Comparison of ENCODE assay signal across 8 cellular contexts in genomic region chr2:10449481-10449831, GRCh38. TPM values are rescaled to one million over a fixed set of nuclear protein-coding genes. Genes with fewer than 3 reads are reported as not detected.
A peak's percentile ranks its signal among the peaks of the same experiment; 100 is the strongest.
DNase-seq lines count a peak whose midpoint lies in the region; ATAC-seq and TF ChIP-seq lines count a peak whose summit lies in the region.

No MANE protein-coding gene starts in this region.

- H3K36me3 Mint-ChIP-seq in activated naive CD4-positive, alpha-beta T cell treated with anti-CD3 and anti-CD28 coated beads for 36 hours (ENCODE audit: low read depth), result peaks cover 24% of the 10 kb centered on the region
- H3K36me3 Mint-ChIP-seq in activated naive CD8-positive, alpha-beta T cell treated with anti-CD3 and anti-CD28 coated beads for 36 hours, result peaks cover 27% of the 10 kb centered on the region

- no peak for DNase-seq in activated naive CD4-positive, alpha-beta T cell treated with anti-CD3 and anti-CD28 coated beads for 36 hours
- DNase-seq in activated naive CD4-positive, alpha-beta T cell treated with anti-CD3 and anti-CD28 coated beads, Interleukin-2, amount 50 U/mL, for 16 hours, result no peak
- DNase-seq in activated naive CD8-positive, alpha-beta T cell treated with anti-CD3 and anti-CD28 coated beads for 36 hours, result no peak
- DNase-seq in right lobe of liver, result no peak
- DNase-seq in tibial artery, result no peak
- DNase-seq in iPS-NIHi7 (ENCODE audit: extremely low spot score), result no peak
- no peak for DNase-seq in superior temporal gyrus (ENCODE audit: extremely low spot score)

- peak overlapping the region; percentile 71 to 73 (median 71) for H3K4me3 ChIP-seq in right lobe of liver
- H3K4me3 ChIP-seq in tibial artery, result peak overlapping the region; percentile 75 to 78

- peaks cover 0 to 39% (median 15%) of the 10 kb centered on the region in 4 donors for H3K4me1 ChIP-seq in right lobe of liver
- peaks cover 0 to 55% (median 45%) of the 10 kb centered on the region in 4 donors for H3K4me1 ChIP-seq in tibial artery

- intact Hi-C loops in activated naive CD4-positive, alpha-beta T cell treated with anti-CD3 and anti-CD28 coated beads for 36 hours (cut with micrococcal nuclease), result loop anchor here (1.0 to 5.0 kb wide), 8 partner anchors 41 to 1303 kb away; partner anchors contain the start of genes GRHL1, PDIA6 and TAF1B
- intact Hi-C loops in right lobe of liver (cut with DNase I), result no loop called here
- intact Hi-C loops in tibial artery (cut with DNase I; ENCODE audit: low total_unique reads), result loop anchor here (10.0 kb wide), 1 partner anchor 705 kb away; the partner anchor contains the start of gene SLC66A3

- TF ChIP-seq POLR2A in right lobe of liver (IDR thresholded peaks at IDR 0.05), result no peak

- WGBS in right lobe of liver (ENCODE audit: insufficient coverage, low coverage, low lambda C conversion rate, missing lambda C conversion rate), result 27% methylated on average over 5 of the region's 5 CpGs

- H3K27me3 ChIP-seq in right lobe of liver, result no peaks in the 10 kb centered on the region
- no peaks in the 10 kb centered on the region for H3K27me3 ChIP-seq in tibial artery

- H3K36me3 ChIP-seq in right lobe of liver (peaks cover 0 to 9% (median 0%) of the 10 kb centered on the region in 4 donors), tibial artery (peaks cover 1 to 5% (median 4%) of the 10 kb centered on the region in 3 donors)

- H3K4me1 Mint-ChIP-seq in activated naive CD4-positive, alpha-beta T cell treated with anti-CD3 and anti-CD28 coated beads for 36 hours (ENCODE audit: low read depth), result peaks cover 46% of the 10 kb centered on the region
- H3K4me1 Mint-ChIP-seq in activated naive CD8-positive, alpha-beta T cell treated with anti-CD3 and anti-CD28 coated beads for 36 hours, result peaks cover 46% of the 10 kb centered on the region

- TF ChIP-seq CTCF in right lobe of liver (IDR thresholded peaks at IDR 0.05), result no peak
- TF ChIP-seq CTCF in tibial artery (IDR thresholded peaks at IDR 0.05), result no peak

- no peaks in the 10 kb centered on the region for H3K9me3 Mint-ChIP-seq in activated naive CD4-positive, alpha-beta T cell treated with anti-CD3 and anti-CD28 coated beads for 36 hours
- no peaks in the 10 kb centered on the region for H3K9me3 Mint-ChIP-seq in activated naive CD8-positive, alpha-beta T cell treated with anti-CD3 and anti-CD28 coated beads for 36 hours

- CTCF ChIA-PET in activated naive CD4-positive, alpha-beta T cell treated with anti-CD3 and anti-CD28 coated beads for 36 hours (lab: Charles Lee), result interaction anchor here (1.5 kb wide), 1 partner anchor 14 kb away, joined by 6 read pairs; no protein-coding TSS in a partner anchor

- ATAC-seq in right lobe of liver (no peak), HG03469 (IDR thresholded peaks at IDR 0.05; ENCODE audit: unreplicated experiment) (no peak)

- no peaks in the 10 kb centered on the region for H3K9me3 ChIP-seq in right lobe of liver
- H3K9me3 ChIP-seq in tibial artery, result no peaks in the 10 kb centered on the region

- H3K27ac Mint-ChIP-seq in activated naive CD4-positive, alpha-beta T cell treated with anti-CD3 and anti-CD28 coated beads for 36 hours, result peak overlapping the region; percentile 85
- peak overlapping the region; percentile 93 for H3K27ac Mint-ChIP-seq in activated naive CD8-positive, alpha-beta T cell treated with anti-CD3 and anti-CD28 coated beads for 36 hours

- H3K27ac ChIP-seq in right lobe of liver (peak overlapping the region; percentile 89 to 100 (median 96)), tibial artery (peak overlapping the region; percentile 87 to 97)

- H3K27me3 Mint-ChIP-seq in activated naive CD4-positive, alpha-beta T cell treated with anti-CD3 and anti-CD28 coated beads for 36 hours (ENCODE audit: low read depth), result no peaks in the 10 kb centered on the region
- H3K27me3 Mint-ChIP-seq in activated naive CD8-positive, alpha-beta T cell treated with anti-CD3 and anti-CD28 coated beads for 36 hours, result no peaks in the 10 kb centered on the region

- H3K4me3 Mint-ChIP-seq in activated naive CD4-positive, alpha-beta T cell treated with anti-CD3 and anti-CD28 coated beads for 36 hours, result peak overlapping the region; percentile 80
- H3K4me3 Mint-ChIP-seq in activated naive CD8-positive, alpha-beta T cell treated with anti-CD3 and anti-CD28 coated beads for 36 hours, result peak overlapping the region; percentile 87

RNA-seq across cellular contexts. Expression of gene ODC1, which starts 1.3 kb away (rescaled TPM):
- total RNA-seq in activated naive CD4-positive, alpha-beta T cell treated with anti-CD3 and anti-CD28 coated beads for 36 hours, result 100 to 1,000 TPM; 174 to 177 TPM
- total RNA-seq in activated naive CD8-positive, alpha-beta T cell treated with anti-CD3 and anti-CD28 coated beads for 36 hours, result 100 to 1,000 TPM; 357 to 367 TPM
- 100 to 1,000 TPM in 2 of 6 experiments, 10 to 100 TPM in 4; 14.4 to 197 (median 28.6) TPM for total RNA-seq in right lobe of liver

Comparison
In these comparisons a context has a peak if more than half of its experiments do, and no peak if none do; other contexts are left out.
1. intact Hi-C loops: an anchor here in activated naive CD4-positive, alpha-beta T cell treated with anti-CD3 and anti-CD28 coated beads for 36 hours (1.0 to 5.0 kb wide) and tibial artery (10.0 kb wide); none called in right lobe of liver.